Comparison of ENCODE assay signal across 12 cellular contexts in genomic region chr1:65524931-65525296, GRCh38.
DNase-seq lines count a peak whose midpoint lies in the region; ATAC-seq, FAIRE-seq and TF ChIP-seq lines count a peak whose summit lies in the region.
"Had no signal": no experiment of that assay in that cellular context is flagged by ENCODE, and none has a peak within 500 bp of the region (broad histone marks: within the 10 kb centered on the region; RNA-seq: fewer than 3 reads in every experiment).

No MANE protein-coding gene starts in this region.

- H3K36me3 ChIP-seq in K562 (ENCODE audit: control insufficient read depth, insufficient read depth, low read length) (peaks cover 4% of the 10 kb centered on the region; the same call in 1 of the 3 replicates), left lung (no peaks in the 10 kb centered on the region)

- H3K4me1 ChIP-seq in K562 (replicated peaks in 1 of 2; ENCODE audit: control insufficient read depth in 2 of 2, insufficient read depth in 2 of 2, low read length in 2 of 2) (peaks cover 9 to 10% of the 10 kb centered on the region in 2 experiments; a peak in 4 of 5 replicates), left lung (peaks cover 0 to 10% of the 10 kb centered on the region in 2 donors)

- no peaks in the 10 kb centered on the region for H3K9me1 ChIP-seq in K562 (ENCODE audit: control insufficient read depth, insufficient read depth, low read length)

- WGBS in K562 (ENCODE audit: insufficient coverage, low coverage, missing lambda C conversion rate), result 11% methylated on average over 5 of the region's 6 CpGs

- no peak for FAIRE-seq in K562 (lab: Jason Lieb, UNC)
- FAIRE-seq: endometrium, HTR-8/SVneo had no signal

- no peaks in the 10 kb centered on the region for H3K9me3 Mint-ChIP-seq in stimulated activated naive B cell treated with anti-CD40 and anti-IgM and Interleukin-4, amounts not matched to agents 10 μg/mL and 1 μg/mL and 100 μg/mL, for 72 hours
- no peaks in the 10 kb centered on the region for H3K9me3 Mint-ChIP-seq in activated CD4-positive, alpha-beta memory T cell treated with anti-CD3 and anti-CD28 coated beads, Interleukin-2, amount 10 ng/mL, durations not matched to agents 7 days and 5 days

- TF ChIP-seq EP300 in K562 (IDR thresholded peaks at IDR 0.05; ENCODE audit: low read length), result no peak

- POLR2A ChIA-PET in K562 (lab: Yijun Ruan, JAX), result interaction anchor here (0.7 to 1.5 kb wide), 2 partner anchors 15 to 16 kb away, joined by 3 read pairs; no protein-coding TSS in a partner anchor
- POLR2A ChIA-PET in activated CD4-positive, alpha-beta memory T cell treated with anti-CD3 and anti-CD28 coated beads, Interleukin-2, amount 10 ng/mL, durations not matched to agents 7 days and 5 days (lab: Charles Lee), result no interaction called here

- H4K20me1 ChIP-seq in K562 (replicated peaks; ENCODE audit: control insufficient read depth, insufficient read depth, low read length), result no peaks in the 10 kb centered on the region

- ATAC-seq in K562 (no peak), left lung (no peak), GM21619 (IDR thresholded peaks at IDR 0.05; ENCODE audit: unreplicated experiment) (no peak)
- ATAC-seq in stimulated activated naive B cell treated with anti-CD40 and anti-IgM and Interleukin-4, amounts not matched to agents 10 μg/mL and 1 μg/mL and 100 μg/mL, for 72 hours (replicated peaks), result no peak

- peak overlapping the region; percentile 84 for H3K4me2 ChIP-seq in K562 (ENCODE audit: insufficient read depth, low read length)

- peak overlapping the region; percentile 8 to 11 for H3K4me3 Mint-ChIP-seq in stimulated activated naive B cell treated with anti-CD40 and anti-IgM and Interleukin-4, amounts not matched to agents 10 μg/mL and 1 μg/mL and 100 μg/mL, for 72 hours
- H3K4me3 Mint-ChIP-seq in activated CD4-positive, alpha-beta memory T cell treated with anti-CD3 and anti-CD28 coated beads, Interleukin-2, amount 10 ng/mL, durations not matched to agents 7 days and 5 days, result no peak overlapping the region

- in situ Hi-C loops in K562 (cut with MboI), result no loop called here

- peak overlapping the region; percentile 82 for H3K4me3 ChIP-seq in K562
- H3K4me3 ChIP-seq in left lung, result peak overlapping the region; percentile 28 to 38

- peak overlapping the region; percentile 83 to 96; a peak in 3 of 4 replicates for H3K9ac ChIP-seq in K562 (ENCODE audit: insufficient read depth in 1 of 2, low read depth in 2 of 2, low read length in 2 of 2)

- TF ChIP-seq POLR2A in K562 (conservative IDR thresholded peaks at IDR 0.05), result no peak

- H3K27ac ChIP-seq in K562 (ENCODE audit: extremely low read depth, low read depth, low read length) (peak overlapping the region; percentile 73; the same call in 1 of the 3 replicates), left lung (peak overlapping the region in 1 of 2 donors; percentile 63)
- H3K27ac ChIP-seq: 22Rv1 had no signal

- peaks cover 19 to 21% of the 10 kb centered on the region in 2 donors for H3K27me3 Mint-ChIP-seq in stimulated activated naive B cell treated with anti-CD40 and anti-IgM and Interleukin-4, amounts not matched to agents 10 μg/mL and 1 μg/mL and 100 μg/mL, for 72 hours
- peaks cover 34% of the 10 kb centered on the region for H3K27me3 Mint-ChIP-seq in activated CD4-positive, alpha-beta memory T cell treated with anti-CD3 and anti-CD28 coated beads, Interleukin-2, amount 10 ng/mL, durations not matched to agents 7 days and 5 days

- intact Hi-C loops in K562 (cut with micrococcal nuclease), result loop anchor here (5.0 kb wide), 1 partner anchor 93 kb away; no protein-coding TSS in a partner anchor
- intact Hi-C loops in left lung (cut with DNase I), result no loop called here

- TF ChIP-seq RAD21 in K562 (CRISPR knock-in tag; conservative IDR thresholded peaks at IDR 0.05 in 1 of 2, IDR thresholded peaks at IDR 0.05 in 1 of 2), result no peak

- H3K36me3 Mint-ChIP-seq in stimulated activated naive B cell treated with anti-CD40 and anti-IgM and Interleukin-4, amounts not matched to agents 10 μg/mL and 1 μg/mL and 100 μg/mL, for 72 hours, result peaks cover 0 to 6% of the 10 kb centered on the region in 2 donors
- H3K36me3 Mint-ChIP-seq in activated CD4-positive, alpha-beta memory T cell treated with anti-CD3 and anti-CD28 coated beads, Interleukin-2, amount 10 ng/mL, durations not matched to agents 7 days and 5 days (ENCODE audit: low read depth), result peaks cover 5% of the 10 kb centered on the region

- TF ChIP-seq CTCF in K562 (IDR thresholded peaks at IDR 0.05 in 2 of 3, conservative IDR thresholded peaks at IDR 0.05 in 1 of 3; ENCODE audit: insufficient read depth in 2 of 3, low read depth in 1 of 3, low read length in 3 of 3) (no peak), left lung (IDR thresholded peaks at IDR 0.05) (no peak)

- H3K9me3 ChIP-seq in K562 (replicated peaks; ENCODE audit: control insufficient read depth, insufficient read depth, low read depth, low read length), result no peaks in the 10 kb centered on the region
- no peaks in the 10 kb centered on the region for H3K9me3 ChIP-seq in left lung

- peaks cover 0 to 2% of the 10 kb centered on the region in 2 donors for H3K4me1 Mint-ChIP-seq in stimulated activated naive B cell treated with anti-CD40 and anti-IgM and Interleukin-4, amounts not matched to agents 10 μg/mL and 1 μg/mL and 100 μg/mL, for 72 hours
- H3K4me1 Mint-ChIP-seq in activated CD4-positive, alpha-beta memory T cell treated with anti-CD3 and anti-CD28 coated beads, Interleukin-2, amount 10 ng/mL, durations not matched to agents 7 days and 5 days, result peaks cover 3% of the 10 kb centered on the region

- H3K27me3 ChIP-seq in K562 (ENCODE audit: control insufficient read depth in 2 of 2, insufficient read depth in 2 of 2, low read length in 2 of 2), result no peaks in the 10 kb centered on the region
- peaks cover 38 to 54% of the 10 kb centered on the region in 2 donors for H3K27me3 ChIP-seq in left lung

- peaks cover 43% of the 10 kb centered on the region for H3K79me2 ChIP-seq in K562 (ENCODE audit: control insufficient read depth, insufficient read depth, low read length)

- CTCF ChIA-PET in K562 (lab: Yijun Ruan, JAX; ENCODE audit: low intra/inter-chr PET ratio), result interaction anchor here (0.6 kb wide), 1 partner anchor 206 kb away, joined by 3 read pairs; no protein-coding TSS in a partner anchor
- CTCF ChIA-PET in activated CD4-positive, alpha-beta memory T cell treated with anti-CD3 and anti-CD28 coated beads, Interleukin-2, amount 10 ng/mL, durations not matched to agents 7 days and 5 days (lab: Charles Lee), result no interaction called here

- BruUV-seq in K562 (replicated peaks; lab: Mats Ljungman, UMichigan), result no TSS peak

- peak; percentile 69 for DNase-seq in DMS53 (lab: John Stamatoyannopoulos, UW)
- no peak for DNase-seq in DMS53 treated with DMSO at 0.1 percent for 48 hours (lab: John Stamatoyannopoulos, UW; ENCODE audit: unreplicated experiment)
- no peak for DNase-seq in K562 (ENCODE audit: extremely low read depth in 1 of 4, low spot score in 3 of 4)
- no peak for DNase-seq in left lung
- DNase-seq in stimulated activated naive B cell treated with anti-CD40 and anti-IgM and Interleukin-4, amounts not matched to agents 10 μg/mL and 1 μg/mL and 100 μg/mL, for 72 hours, result no peak
- DNase-seq in NCI-H146 treated with DMSO at 0.1 percent for 48 hours (lab: John Stamatoyannopoulos, UW; ENCODE audit: unreplicated experiment), result no peak
- no peak for DNase-seq in activated CD4-positive, alpha-beta memory T cell treated with anti-CD3 and anti-CD28 coated beads, Interleukin-2, amount 10 ng/mL, durations not matched to agents 7 days and 5 days
- DNase-seq: naive B cell had no signal

- no peak overlapping the region for H3K27ac Mint-ChIP-seq in stimulated activated naive B cell treated with anti-CD40 and anti-IgM and Interleukin-4, amounts not matched to agents 10 μg/mL and 1 μg/mL and 100 μg/mL, for 72 hours
- H3K27ac Mint-ChIP-seq in activated CD4-positive, alpha-beta memory T cell treated with anti-CD3 and anti-CD28 coated beads, Interleukin-2, amount 10 ng/mL, durations not matched to agents 7 days and 5 days, result no peak overlapping the region
- H3K27ac Mint-ChIP-seq: naive B cell had no signal

- peak overlapping the region; percentile 83 for H2AFZ ChIP-seq in K562 (ENCODE audit: low read depth, low read length)

TF ChIP-seq in K562, 482 proteins besides CTCF, POLR2A, EP300 and RAD21 (continues in another document):
- TF ChIP-seq RCOR1 (IDR thresholded peaks at IDR 0.05; ENCODE audit: borderline replicate concordance in 1 of 2, low read depth in 2 of 2, low read length in 2 of 2) (peak in 1 of 2 experiments; percentile 29; a peak in 1 of 4 replicates), TOE1 (IDR thresholded peaks at IDR 0.05; ENCODE audit: borderline replicate concordance) (no peak), TOE1 (CRISPR knock-in tag; IDR thresholded peaks at IDR 0.05; ENCODE audit: borderline replicate concordance, low read depth) (no peak), SMARCB1 (IDR thresholded peaks at IDR 0.05; ENCODE audit: insufficient read length, low read depth) (peak; percentile 31), ZNF717 (CRISPR knock-in tag; IDR thresholded peaks at IDR 0.05) (no peak), RHOXF2B (CRISPR knock-in tag; conservative IDR thresholded peaks at IDR 0.05) (no peak), ZNF12 (CRISPR knock-in tag; IDR thresholded peaks at IDR 0.05) (no peak), ZNF239 (CRISPR knock-in tag; IDR thresholded peaks at IDR 0.05) (no peak), PBX2 (CRISPR knock-in tag; IDR thresholded peaks at IDR 0.05; ENCODE audit: low read depth) (no peak), PBX2 (tag; conservative IDR thresholded peaks at IDR 0.05; ENCODE audit: low read depth) (no peak), PHB (CRISPR knock-in tag; IDR thresholded peaks at IDR 0.05) (no peak), ZNF551 (CRISPR knock-in tag; IDR thresholded peaks at IDR 0.05) (no peak), DPF2 (IDR thresholded peaks at IDR 0.05) (peak; percentile 50; the same call in 1 of the 2 replicates)
